Comparison of ENCODE assay signal across 1 cellular context in the genomic region with DNA sequence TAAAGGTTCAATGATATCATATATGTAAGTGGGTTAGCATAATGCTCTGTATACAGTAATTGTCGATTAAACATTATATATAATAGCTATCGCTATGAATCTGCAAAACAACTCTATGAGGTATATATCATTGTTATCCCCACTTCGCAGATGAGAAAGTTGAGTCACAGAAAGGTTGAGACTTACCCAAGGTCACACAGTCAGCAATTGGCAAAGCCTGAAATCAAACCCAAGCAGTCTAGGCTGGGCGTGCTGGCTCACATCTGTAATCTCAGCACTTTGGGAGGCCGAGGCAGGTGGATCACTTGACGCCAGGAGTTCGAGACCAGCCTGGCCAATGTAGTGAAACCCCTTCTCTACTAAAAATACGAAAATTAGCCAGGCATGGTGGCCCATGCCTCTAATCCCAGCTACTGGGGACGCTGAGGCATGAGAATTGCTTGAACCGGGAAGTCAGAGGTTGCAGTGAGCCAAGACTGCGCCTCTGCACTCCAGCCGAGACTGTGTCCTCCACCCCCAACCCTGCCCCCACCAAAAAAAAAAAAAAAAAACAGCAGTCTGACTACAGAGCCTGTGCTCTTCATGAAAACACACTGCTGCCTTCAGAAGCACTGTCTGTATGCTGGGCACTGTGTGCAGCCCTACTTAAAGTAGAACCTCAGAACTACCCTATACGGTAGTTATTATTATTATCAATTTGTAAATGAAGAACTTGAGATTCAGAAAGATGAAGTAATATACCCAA.
TF ChIP-seq lines count a peak whose summit lies in the region.

No MANE protein-coding gene starts in this region.

TF ChIP-seq in WTC11, 78 proteins besides CTCF, POLR2A, EP300 and RAD21 (continued from another document):
- TF ChIP-seq, protein P1, sequence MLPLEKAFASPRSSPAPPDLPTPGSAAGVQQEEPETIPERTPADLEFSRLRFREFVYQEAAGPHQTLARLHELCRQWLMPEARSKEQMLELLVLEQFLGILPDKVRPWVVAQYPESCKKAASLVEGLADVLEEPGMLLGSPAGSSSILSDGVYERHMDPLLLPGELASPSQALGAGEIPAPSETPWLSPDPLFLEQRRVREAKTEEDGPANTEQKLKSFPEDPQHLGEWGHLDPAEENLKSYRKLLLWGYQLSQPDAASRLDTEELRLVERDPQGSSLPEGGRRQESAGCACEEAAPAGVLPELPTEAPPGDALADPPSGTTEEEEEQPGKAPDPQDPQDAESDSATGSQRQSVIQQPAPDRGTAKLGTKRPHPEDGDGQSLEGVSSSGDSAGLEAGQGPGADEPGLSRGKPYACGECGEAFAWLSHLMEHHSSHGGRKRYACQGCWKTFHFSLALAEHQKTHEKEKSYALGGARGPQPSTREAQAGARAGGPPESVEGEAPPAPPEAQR (CRISPR knock-in tag; IDR thresholded peaks at IDR 0.05), result no peak
- no peak for TF ChIP-seq JUN (CRISPR knock-in tag; IDR thresholded peaks at IDR 0.05)
